In the genomic region with DNA sequence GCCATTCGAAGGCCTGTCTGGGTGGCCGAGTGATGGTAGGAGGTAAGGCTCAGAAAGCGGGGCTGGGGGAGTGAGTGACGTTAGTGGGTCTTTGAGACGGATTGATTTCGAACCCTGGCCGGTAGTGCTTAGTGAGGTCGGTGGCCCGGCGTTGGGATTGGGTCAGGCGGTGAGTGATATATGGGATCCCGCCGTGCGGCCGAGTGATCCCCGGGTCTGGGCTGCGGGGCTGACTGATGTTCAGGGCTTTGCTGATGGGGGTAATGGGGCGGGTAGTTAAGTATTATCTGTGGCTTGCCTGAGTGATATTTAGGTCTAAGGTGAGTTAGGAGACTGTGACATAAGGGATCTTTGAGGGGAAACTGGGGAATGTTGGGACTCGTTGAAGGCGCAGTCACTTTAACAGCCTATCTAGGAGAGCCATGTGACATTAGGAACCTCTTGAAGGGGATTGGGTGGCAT, we compare ENCODE assay signal across 8 cellular contexts. TPM values are rescaled to one million over a fixed set of nuclear protein-coding genes. Genes with fewer than 3 reads are reported as not detected.
DNase-seq lines count a peak whose midpoint lies in the region; ATAC-seq and TF ChIP-seq lines count a peak whose summit lies in the region.

No MANE protein-coding gene starts in this region.

- H3K27ac ChIP-seq in C4-2B (peak overlapping the region; percentile 85), HUES6 (ENCODE audit: low read depth, low read length) (peak overlapping the region; percentile 58; the same call in 1 of the 2 replicates), lung (ENCODE audit: low read depth in 1 of 2, low read length in 1 of 2) (peak overlapping the region; percentile 75 to 78), upper lobe of right lung (peak overlapping the region; percentile 93)

- intact Hi-C loops in MCF 10A (cut with micrococcal nuclease) (loop anchor here (1.0 to 2.0 kb wide), 3 partner anchors 26 to 125 kb away; a partner anchor contains a TSS), upper lobe of right lung (cut with DNase I) (no loop called here)

- no peaks in the 10 kb centered on the region for H3K9me3 Mint-ChIP-seq in MCF 10A (ENCODE audit: unreplicated experiment)

- TF ChIP-seq CTCF in C4-2B (conservative IDR thresholded peaks at IDR 0.05) (no peak), MCF 10A (IDR thresholded peaks at IDR 0.05; ENCODE audit: unreplicated experiment) (no peak), lung (IDR thresholded peaks at IDR 0.05; ENCODE audit: control extremely low read depth, extremely low read depth) (no peak), upper lobe of right lung (IDR thresholded peaks at IDR 0.05) (no peak)

- H3K4me1 ChIP-seq in HUES6 (ENCODE audit: control insufficient read depth, insufficient read depth, low read length) (peaks cover 4% of the 10 kb centered on the region; the same call in 1 of the 2 replicates), lung (ENCODE audit: control insufficient read depth in 2 of 2, insufficient read depth in 2 of 2, low read length in 2 of 2) (peaks cover 0 to 4% of the 10 kb centered on the region in 2 donors), upper lobe of right lung (peaks cover 18% of the 10 kb centered on the region)

- peak overlapping the region; percentile 98 for H3K27ac Mint-ChIP-seq in MCF 10A (ENCODE audit: low read depth, unreplicated experiment)

- H3K9ac ChIP-seq in HUES6 (ENCODE audit: low read length): peak overlapping the region; percentile 84

- H3K9me3 ChIP-seq in HUES6 (ENCODE audit: control insufficient read depth, insufficient read depth, low read depth, low read length): no peaks in the 10 kb centered on the region
- H3K9me3 ChIP-seq in lung (ENCODE audit: control insufficient read depth in 2 of 2, insufficient read depth in 1 of 2, low read length in 1 of 2): no peaks in the 10 kb centered on the region
- no peaks in the 10 kb centered on the region for H3K9me3 ChIP-seq in upper lobe of right lung

- CTCF ChIA-PET in MCF 10A (lab: Yijun Ruan, JAX): interaction anchor here (0.5 to 5.1 kb wide), 15 partner anchors 9 to 422 kb away, joined by 3 to 67 read pairs (median 3); a partner anchor contains a TSS

- H3K36me3 ChIP-seq in HUES6 (ENCODE audit: control insufficient read depth, insufficient read depth, low read length): peaks cover 38% of the 10 kb centered on the region
- H3K36me3 ChIP-seq in lung (ENCODE audit: control insufficient read depth in 2 of 2, insufficient read depth in 2 of 2, low read length in 2 of 2): peaks cover 11 to 19% of the 10 kb centered on the region in 2 donors
- peaks cover 41% of the 10 kb centered on the region for H3K36me3 ChIP-seq in upper lobe of right lung

- POLR2A ChIA-PET in MCF 10A (lab: Yijun Ruan, JAX): interaction anchor here (0.9 to 3.0 kb wide), 12 partner anchors 11 to 526 kb away, joined by 4 to 41 read pairs (median 8); a partner anchor contains a TSS

- H3K27me3 ChIP-seq in HUES6 (ENCODE audit: control insufficient read depth, insufficient read depth, low read length) (no peaks in the 10 kb centered on the region), lung (ENCODE audit: control insufficient read depth, insufficient read depth) (no peaks in the 10 kb centered on the region), upper lobe of right lung (no peaks in the 10 kb centered on the region)

- TSS peak; percentile 51 for BruUV-seq in MCF 10A (replicated peaks; lab: Mats Ljungman, UMichigan)

- H3K4me3 Mint-ChIP-seq in MCF 10A (ENCODE audit: unreplicated experiment): peak overlapping the region; percentile 93

- 2 to 3% methylated on average over 20 of the region's 20 CpGs for WGBS in lung, 2 donors

- peaks cover 69% of the 10 kb centered on the region for H3K36me3 Mint-ChIP-seq in MCF 10A (ENCODE audit: insufficient read depth, unreplicated experiment)

- peak overlapping the region; percentile 79 for H3K4me3 ChIP-seq in HUES6 (ENCODE audit: low read depth, low read length)
- peak overlapping the region; percentile 85 for H3K4me3 ChIP-seq in lung
- H3K4me3 ChIP-seq in upper lobe of right lung: peak overlapping the region; percentile 88

- H3K27me3 Mint-ChIP-seq in MCF 10A (ENCODE audit: insufficient read depth, unreplicated experiment): no peaks in the 10 kb centered on the region

- no peak for ATAC-seq in lung (ENCODE audit: insufficient read depth, low FRiP score)
- no peak for ATAC-seq in upper lobe of right lung
- ATAC-seq in HG02981 (IDR thresholded peaks at IDR 0.05; ENCODE audit: unreplicated experiment): no peak
- ATAC-seq in GM21447 (IDR thresholded peaks at IDR 0.05; ENCODE audit: unreplicated experiment): no peak

- peaks cover 19% of the 10 kb centered on the region for H3K4me1 Mint-ChIP-seq in MCF 10A (ENCODE audit: insufficient read depth, unreplicated experiment)

- no peak for DNase-seq in MCF 10A (ENCODE audit: unreplicated experiment)
- DNase-seq in lung (ENCODE audit: low spot score): no peak
- DNase-seq in upper lobe of right lung: no peak
- DNase-seq in occipital lobe (lab: John Stamatoyannopoulos, UW): no peak

RNA-seq across cellular contexts. Expression of a gene that starts 0.4 kb away (rescaled TPM):
- total RNA-seq in MCF 10A (2022): 105 and 108 TPM in 2 replicates
- total RNA-seq in lung: 10 to 100 TPM; 45.2 to 90.5 TPM
- polyA plus RNA-seq in lung: 10 to 100 TPM; 83.9 to 95.4 TPM
- 60.5 TPM for total RNA-seq in upper lobe of right lung
- total RNA-seq in occipital lobe: 75.2 TPM

RNA-seq across cellular contexts. Expression of a gene that starts 25.4 kb away (rescaled TPM):
- total RNA-seq in MCF 10A (2022) (5.2 and 6.3 TPM in 2 replicates), lung (1 to 10 TPM; 4.2 to 9.2 TPM), upper lobe of right lung (6.7 TPM), occipital lobe (27.5 TPM)
- polyA plus RNA-seq in lung: 1 to 10 TPM; 1.0 to 1.1 TPM

RNA-seq across cellular contexts. Expression of a gene that starts 37.0 kb away (rescaled TPM):
- total RNA-seq in MCF 10A (2022) (0.37 and 0.96 TPM in 2 replicates), lung (10 to 100 TPM; 49.5 to 65.8 TPM), upper lobe of right lung (10.3 TPM), occipital lobe (3.1 TPM)
- polyA plus RNA-seq in lung: 1 to 10 TPM; 1.3 to 3.4 TPM
